Comparison of ENCODE assay signal across 13 cellular contexts in genomic region chr4:1464581-1465171, GRCh38. TPM values are rescaled to one million over a fixed set of nuclear protein-coding genes. Genes with fewer than 3 reads are reported as not detected.
A peak's percentile ranks its signal among the peaks of the same experiment; 100 is the strongest.
DNase-seq lines count a peak whose midpoint lies in the region; ATAC-seq, FAIRE-seq and TF ChIP-seq lines count a peak whose summit lies in the region.
"Had no signal": no experiment of that assay in that cellular context is flagged by ENCODE, and none has a peak within 500 bp of the region (broad histone marks: within the 10 kb centered on the region; RNA-seq: fewer than 3 reads in every experiment).

No MANE protein-coding gene starts in this region.

- H3K27me3 ChIP-seq in H7 (ENCODE audit: control insufficient read depth, insufficient read depth, low read length) (peaks cover 5% of the 10 kb centered on the region), WERI-Rb-1 (ENCODE audit: insufficient read depth, low read depth, severe bottlenecking) (no peaks in the 10 kb centered on the region)

- H3K4me1 ChIP-seq in kidney (ENCODE audit: control insufficient read depth in 1 of 2, insufficient read depth in 1 of 2, low read depth in 1 of 2, low read length in 2 of 2), result no peaks in the 10 kb centered on the region

- H3K36me3 ChIP-seq in H7 (replicated peaks; ENCODE audit: control insufficient read depth, insufficient read depth, low read length) (no peaks in the 10 kb centered on the region), WERI-Rb-1 (no peaks in the 10 kb centered on the region), kidney (ENCODE audit: control insufficient read depth in 1 of 2, insufficient read depth in 2 of 2, low read length in 2 of 2) (no peaks in the 10 kb centered on the region)
- H3K36me3 ChIP-seq: BLaER1 had no signal

- intact Hi-C loops in kidney (cut with DNase I), result no loop called here
- intact Hi-C loops in posterior vena cava (cut with DNase I), result no loop called here

- H3K9me3 ChIP-seq in WERI-Rb-1 (ENCODE audit: severe bottlenecking), result peaks cover 6% of the 10 kb centered on the region
- H3K9me3 ChIP-seq in kidney (ENCODE audit: control insufficient read depth in 1 of 2, low read length in 2 of 2), result peaks cover 0 to 3% of the 10 kb centered on the region in 2 donors
- H3K9me3 ChIP-seq: BLaER1 had no signal

- H3K27ac ChIP-seq in WERI-Rb-1, result no peak overlapping the region
- no peak overlapping the region for H3K27ac ChIP-seq in kidney (ENCODE audit: low read depth in 2 of 2, low read length in 2 of 2)
- H3K27ac ChIP-seq: BLaER1 had no signal

- no peak for FAIRE-seq in kidney (lab: Jason Lieb, UNC)

- H3K4me3 ChIP-seq in H7 (ENCODE audit: insufficient read depth, low read depth, low read length) (no peak overlapping the region), WERI-Rb-1 (ENCODE audit: low read depth, low read length) (no peak overlapping the region), kidney (ENCODE audit: low read length in 2 of 2) (no peak overlapping the region)
- H3K4me3 ChIP-seq: BLaER1 had no signal

- DNase-seq in H7 (peak; percentile 58), WERI-Rb-1 (peak; percentile 11), kidney (peak; percentile 60), posterior vena cava (ENCODE audit: low spot score) (peak; percentile 83), GDM1 (lab: John Stamatoyannopoulos, UW) (no peak)
- no peak for DNase-seq in activated naive CD4-positive, alpha-beta T cell treated with Interleukin-2 at 50 U/mL for 16 hours
- DNase-seq: H9, Kasumi-1, NCI-H2029, NCI-H524 had no signal

- H3K9ac ChIP-seq in kidney (ENCODE audit: low read length in 2 of 2), result no peak overlapping the region
- H3K9ac ChIP-seq: BLaER1 had no signal

- TF ChIP-seq CTCF in WERI-Rb-1 (IDR thresholded peaks at IDR 0.05; ENCODE audit: low read depth, low read length), result no peak
- no peak for TF ChIP-seq CTCF in kidney (IDR thresholded peaks at IDR 0.05; ENCODE audit: borderline replicate concordance, extremely low read depth, insufficient read depth)

- no peak for ATAC-seq in GM21367 (IDR thresholded peaks at IDR 0.05; ENCODE audit: unreplicated experiment)

RNA-seq across cellular contexts. Expression of gene NKX1-1, which starts 58.4 kb away (rescaled TPM):
- total RNA-seq in H7 (2014; rRNA removed; shearing (Covaris generic)), result not detected in 2 replicates
- not detected for total RNA-seq in kidney
- polyA plus RNA-seq in kidney (ENCODE audit: insufficient read depth, low read depth, low replicate concordance), result not detected
- not detected for total RNA-seq in posterior vena cava
- total RNA-seq: H9 had no signal
- polyA plus RNA-seq: AG04450 had no signal

Comparison
In these comparisons a context has a peak if more than half of its experiments do, and no peak if none do; other contexts are left out.
1. DNase-seq: peak in H7 (single experiment), WERI-Rb-1 (single experiment), kidney (single experiment) and posterior vena cava (single experiment); none in activated naive CD4-positive, alpha-beta T cell treated with Interleukin-2 at 50 U/mL for 16 hours (single experiment) and GDM1 (single experiment).